Comparison of ENCODE assay signal across 12 cellular contexts in genomic region chr9:131097948-131098278, GRCh38. TPM values are rescaled to one million over a fixed set of nuclear protein-coding genes. Genes with fewer than 3 reads are reported as not detected.
DNase-seq lines count a peak whose midpoint lies in the region; ATAC-seq, FAIRE-seq and TF ChIP-seq lines count a peak whose summit lies in the region.
"Had no signal": no experiment of that assay in that cellular context is flagged by ENCODE, and none has a peak within 500 bp of the region (broad histone marks: within the 10 kb centered on the region; RNA-seq: fewer than 3 reads in every experiment).

No MANE protein-coding gene starts in this region.

- DNase-seq in MG63 = peak; percentile 20
- no peak for DNase-seq in endodermal cell
- peak; percentile 80 for DNase-seq in myocyte (ENCODE audit: low read depth)
- no peak for DNase-seq in pancreas
- DNase-seq in MV-4-11 (lab: John Stamatoyannopoulos, UW) = no peak
- no peak for DNase-seq in stimulated activated CD4-positive, alpha-beta T cell treated with anti-CD3 and anti-CD28 coated beads, Interleukin-2, amount 100 ng/mL, for 48 hours
- DNase-seq: NCI-H2029 treated with DMSO at 0.1 percent for 48 hours; stimulated activated CD4-positive, alpha-beta T cell treated with anti-CD3 and anti-CD28 coated beads, Interleukin-2, amount 100 ng/mL, for 24 hours; T-helper 9 cell had no signal

- no peak for FAIRE-seq in pancreas (lab: Jason Lieb, UNC)
- FAIRE-seq: endothelial cell of umbilical vein had no signal

- H3K4me1 ChIP-seq in endodermal cell (ENCODE audit: control insufficient read depth, insufficient read depth, low read length) = peaks cover 20% of the 10 kb centered on the region
- H3K4me1 ChIP-seq in pancreas = no peaks in the 10 kb centered on the region

- H3K27ac Mint-ChIP-seq in endodermal cell = no peak overlapping the region

- H3K27me3 ChIP-seq in MG63 (no peaks in the 10 kb centered on the region), endodermal cell (ENCODE audit: control insufficient read depth, insufficient read depth, low read length, poor library complexity, severe bottlenecking) (no peaks in the 10 kb centered on the region), pancreas (no peaks in the 10 kb centered on the region)

- H3K9me3 Mint-ChIP-seq in endodermal cell = no peaks in the 10 kb centered on the region

- H3K4me3 Mint-ChIP-seq in endodermal cell = peak overlapping the region; percentile 75

- H3K36me3 ChIP-seq in MG63 = no peaks in the 10 kb centered on the region; the same call in 1 of the 2 replicates
- H3K36me3 ChIP-seq in endodermal cell (ENCODE audit: control insufficient read depth, insufficient read depth, low read length) = no peaks in the 10 kb centered on the region
- H3K36me3 ChIP-seq in pancreas = no peaks in the 10 kb centered on the region

- H3K4me3 ChIP-seq in MG63 = peak overlapping the region; percentile 57
- peak overlapping the region; percentile 85 for H3K4me3 ChIP-seq in endodermal cell (ENCODE audit: low read length)
- no peak overlapping the region for H3K4me3 ChIP-seq in pancreas

- WGBS in endodermal cell (ENCODE audit: insufficient coverage in 1 of 2, insufficient read length in 1 of 2), 2 experiments = 90 to 97% methylated on average over 5 to 8 of the region's 8 CpGs
- WGBS in pancreas, 2 donors = 84 to 87% methylated on average over 8 of the region's 8 CpGs

- H3K9me3 ChIP-seq in MG63 = no peaks in the 10 kb centered on the region
- H3K9me3 ChIP-seq in endodermal cell (ENCODE audit: control insufficient read depth, low read length) = no peaks in the 10 kb centered on the region
- H3K9me3 ChIP-seq in pancreas = no peaks in the 10 kb centered on the region

- ATAC-seq in pancreas (no peak), GM18858 (IDR thresholded peaks at IDR 0.05; ENCODE audit: unreplicated experiment) (no peak)

- H3K9ac ChIP-seq in endodermal cell (ENCODE audit: extremely low read depth, low read length, poor library complexity, severe bottlenecking) = no peak overlapping the region

- intact Hi-C loops in pancreas (cut with DNase I) = no loop called here

- peaks cover 16% of the 10 kb centered on the region for H3K27me3 Mint-ChIP-seq in endodermal cell (ENCODE audit: insufficient read depth)

- H3K27ac ChIP-seq in endodermal cell (ENCODE audit: low read depth, low read length) (no peak overlapping the region), temporal lobe (ENCODE audit: low read depth, low read length) (peak overlapping the region; percentile 68), pancreas (no peak overlapping the region)

- no peak for TF ChIP-seq CTCF in endodermal cell (conservative IDR thresholded peaks at IDR 0.05)
- TF ChIP-seq CTCF in pancreas (IDR thresholded peaks at IDR 0.05) = no peak

- peaks cover 4% of the 10 kb centered on the region for H3K36me3 Mint-ChIP-seq in endodermal cell (ENCODE audit: low read depth)

- H3K4me1 Mint-ChIP-seq in endodermal cell = peaks cover 20% of the 10 kb centered on the region

RNA-seq across cellular contexts. Expression of gene AIF1L, which starts 1.6 kb away (rescaled TPM):
- total RNA-seq in MG63 (2014; rRNA removed; shearing (Covaris generic); ENCODE audit: low replicate concordance) = 24.1 and 25.7 TPM in 2 replicates
- total RNA-seq in endodermal cell = 100 to 1,000 TPM in 1 of 2 donors, 10 to 100 TPM in 1; 93.4 to 117 TPM
- polyA plus RNA-seq in endodermal cell (2013, experiment 1 of 2) = 77.0 TPM
- polyA plus RNA-seq in endodermal cell (2013, experiment 2 of 2) = 73.0 TPM
- 75.4 and 163 TPM in 2 replicates for total RNA-seq in myocyte
- polyA plus RNA-seq in myocyte (2012) = 29.8 TPM
- total RNA-seq in temporal lobe = 14.0 TPM
- 1 to 10 TPM; 2.4 to 5.0 (median 3.8) TPM for total RNA-seq in pancreas
- polyA plus RNA-seq in pancreas = 1 to 10 TPM; 4.0 to 4.6 TPM

RNA-seq across cellular contexts. Expression of gene NUP214, which starts 27.5 kb away (rescaled TPM):
- total RNA-seq in MG63 (2014; rRNA removed; shearing (Covaris generic); ENCODE audit: low replicate concordance) = 4.1 and 5.2 TPM in 2 replicates
- 10 to 100 TPM; 56.7 to 59.9 TPM for total RNA-seq in endodermal cell
- 27.4 TPM for polyA plus RNA-seq in endodermal cell (2013, experiment 1 of 2)
- 25.6 TPM for polyA plus RNA-seq in endodermal cell (2013, experiment 2 of 2)
- total RNA-seq in myocyte = 15.6 and 16.4 TPM in 2 replicates
- 18.2 TPM for polyA plus RNA-seq in myocyte (2012)
- total RNA-seq in temporal lobe = 14.8 TPM
- total RNA-seq in pancreas = 10 to 100 TPM; 24.3 to 38.3 (median 27.8) TPM
- polyA plus RNA-seq in pancreas = 10 to 100 TPM; 24.9 to 35.3 TPM

Comparison
In these comparisons a context has a peak if more than half of its experiments do, and no peak if none do; other contexts are left out.
1. DNase-seq: peak in MG63 (single experiment) and myocyte (single experiment); none in endodermal cell (single experiment), pancreas (0 of 6), MV-4-11 (single experiment) and stimulated activated CD4-positive, alpha-beta T cell treated with anti-CD3 and anti-CD28 coated beads, Interleukin-2, amount 100 ng/mL, for 48 hours (0 of 2).
2. H3K4me3 ChIP-seq: peak in MG63 (single experiment) and endodermal cell (single experiment); none in pancreas (0 of 4).